ENCODE assay signal across 8 cellular contexts in genomic region chr11:6473481-6474422, GRCh38.
DNase-seq lines count a peak whose midpoint lies in the region; ATAC-seq and TF ChIP-seq lines count a peak whose summit lies in the region.

Gene TRIM3 (minus strand): TSS chr11:6473941. CDS start chr11:6465695, 8,246 bp downstream.

- peak; percentile 45 for DNase-seq in AG09309 (ENCODE audit: low read depth)
- DNase-seq in NCI-H69 (lab: John Stamatoyannopoulos, UW) = peak; percentile 97
- DNase-seq in activated CD8-positive, alpha-beta memory T cell treated with anti-CD3 and anti-CD28 coated beads for 1 hour (ENCODE audit: extremely low read depth in 1 of 2, low read depth in 1 of 2) = peak; percentile 43 to 71
- DNase-seq in effector CD8-positive, alpha-beta T cell (lab: John Stamatoyannopoulos, UW) = peak; percentile 72
- peak; percentile 90 for DNase-seq in medulla oblongata (ENCODE audit: extremely low spot score)
- peak in 2 of 3 donors; percentile 33 to 50 for DNase-seq in stimulated activated CD4-positive, alpha-beta T cell treated with anti-CD3 and anti-CD28 coated beads, TNF-alpha, amount 100 ng/mL, for 48 hours (ENCODE audit: low read depth in 3 of 3)

- peak; percentile 50 for ATAC-seq in GM19043 (IDR thresholded peaks at IDR 0.05; ENCODE audit: low read depth, unreplicated experiment)
- ATAC-seq in HG03439 (IDR thresholded peaks at IDR 0.05; ENCODE audit: unreplicated experiment) = peak; percentile 67

- peak; percentile 50 for TF ChIP-seq CTCF in AG09309 (IDR thresholded peaks at IDR 0.05; ENCODE audit: control insufficient read depth, insufficient read depth, low read depth, low read length, missing control alignments)

- peak within 1 kb of the TSS; percentile 82 for H3K4me3 ChIP-seq in AG09309 (ENCODE audit: control insufficient read depth, low read depth, low read length)

Comparison
In these comparisons a context has a peak if more than half of its experiments do, and no peak if none do; other contexts are left out.
1. Peak in every context shown above with its lines: DNase-seq, ATAC-seq and H3K4me3 ChIP-seq.
2. DNase-seq: peak in every context shown above with its lines; median percentile 97 in NCI-H69; 90 in medulla oblongata; 72 in effector CD8-positive, alpha-beta T cell; 57 in activated CD8-positive, alpha-beta memory T cell treated with anti-CD3 and anti-CD28 coated beads for 1 hour; 45 in AG09309; 42 in stimulated activated CD4-positive, alpha-beta T cell treated with anti-CD3 and anti-CD28 coated beads, TNF-alpha, amount 100 ng/mL, for 48 hours.